Comparison of ENCODE assay signal across 15 cellular contexts in the genomic region with DNA sequence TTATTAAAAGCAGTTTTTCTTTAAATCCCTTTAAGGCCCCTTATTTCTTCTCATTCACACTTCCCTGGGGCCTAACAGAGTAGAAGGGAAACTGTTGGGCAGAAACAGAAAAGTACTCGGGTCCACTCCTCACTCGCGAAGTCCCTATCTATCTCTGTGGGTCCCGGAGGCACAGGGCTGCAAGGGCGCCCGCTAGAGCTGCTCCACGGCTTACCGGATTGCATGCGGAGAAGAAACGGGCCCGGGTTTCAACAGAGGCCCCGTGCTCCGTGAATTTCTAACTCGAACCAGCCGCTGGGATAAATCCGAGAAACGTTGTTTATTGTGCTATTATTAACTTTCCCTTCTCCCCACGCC. TPM values are rescaled to one million over a fixed set of nuclear protein-coding genes. Genes with fewer than 3 reads are reported as not detected.
"Had no signal": no experiment of that assay in that cellular context is flagged by ENCODE, and none has a peak within 500 bp of the region (broad histone marks: within the 10 kb centered on the region; RNA-seq: fewer than 3 reads in every experiment).

No MANE protein-coding gene starts in this region.

- H3K36me3 Mint-ChIP-seq: mesothelial cell of epicardium had no signal

- H3K9me3 ChIP-seq: breast epithelium, esophagus squamous epithelium, neutrophil, vagina had no signal

- H3K27ac Mint-ChIP-seq: activated CD4-positive, alpha-beta T cell treated with anti-CD3 and anti-CD28 coated beads, Interleukin-2, amount 10 ng/mL, durations not matched to agents 7 days and 5 days; mesothelial cell of epicardium; T-helper 17 cell had no signal

- H3K9me3 Mint-ChIP-seq: activated CD4-positive, alpha-beta T cell treated with anti-CD3 and anti-CD28 coated beads, Interleukin-2, amount 10 ng/mL, durations not matched to agents 7 days and 5 days; mesothelial cell of epicardium had no signal

- DNase-seq: activated CD4-positive, alpha-beta T cell treated with anti-CD3 and anti-CD28 coated beads, Interleukin-2, amount 10 ng/mL, durations not matched to agents 7 days and 5 days; activated CD4-positive, CD25-positive, alpha-beta regulatory T cell; activated naive CD4-positive, alpha-beta T cell treated with anti-CD3 and anti-CD28 coated beads, Interleukin-2, amount 50 U/mL, for 16 hours; amniotic stem cell; esophagus squamous epithelium; kidney; right cardiac atrium; T-helper 17 cell had no signal

- H3K4me3 ChIP-seq: breast epithelium, smooth muscle cell, tibial nerve, vagina had no signal

- H3K4me3 Mint-ChIP-seq: activated CD4-positive, alpha-beta T cell treated with anti-CD3 and anti-CD28 coated beads, Interleukin-2, amount 10 ng/mL, durations not matched to agents 7 days and 5 days; mesothelial cell of epicardium; T-helper 17 cell had no signal

- FAIRE-seq: kidney had no signal

- H3K4me1 ChIP-seq: breast epithelium had no signal

- H3K4me1 Mint-ChIP-seq: mesothelial cell of epicardium, T-helper 17 cell had no signal

- H3K27ac ChIP-seq: breast epithelium, esophagus squamous epithelium, neutrophil, tibial nerve, vagina had no signal

- H3K36me3 ChIP-seq: breast epithelium, esophagus squamous epithelium, neutrophil, tibial nerve, vagina had no signal

RNA-seq across cellular contexts. Expression of a gene that starts 4.3 kb away (rescaled TPM):
- total RNA-seq: activated CD4-positive, alpha-beta T cell treated with anti-CD3 and anti-CD28 coated beads, Interleukin-2, amount 10 ng/mL, durations not matched to agents 7 days and 5 days; activated CD8-positive, alpha-beta memory T cell treated with anti-CD3 and anti-CD28 coated beads for 36 hours; mesothelial cell of epicardium; smooth muscle cell; T-helper 17 cell; vagina had no signal
- polyA plus RNA-seq: smooth muscle cell had no signal
